8 cellular contexts compared by ENCODE assay signal in the genomic region with DNA sequence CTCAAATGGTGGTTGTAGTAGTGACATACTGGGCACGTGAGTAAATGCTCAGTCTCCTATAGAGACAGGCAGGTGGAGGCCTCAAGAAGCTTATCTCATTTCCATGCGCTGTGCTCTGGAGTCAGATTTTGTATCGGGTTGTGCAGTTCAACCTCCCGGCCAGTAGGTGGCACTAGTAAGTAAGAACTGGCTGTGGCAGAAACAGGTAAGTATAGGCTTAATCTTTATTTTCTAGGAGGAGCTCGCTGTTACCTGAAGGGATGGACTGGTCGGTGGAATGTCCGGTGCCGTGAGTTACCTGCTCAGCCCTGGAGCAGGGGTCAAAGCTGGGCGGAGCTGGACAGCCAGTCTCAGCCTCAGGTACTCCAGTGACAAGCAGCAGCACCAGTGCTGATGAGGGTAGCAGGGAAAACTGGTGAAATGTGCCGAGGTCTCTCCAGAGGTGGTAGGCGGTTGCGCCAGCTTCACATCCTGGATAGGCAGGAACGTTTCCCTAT.
DNase-seq lines count a peak whose midpoint lies in the region; ATAC-seq and TF ChIP-seq lines count a peak whose summit lies in the region.

No MANE protein-coding gene starts in this region.

- H3K9me2 ChIP-seq in neural cell (ENCODE audit: insufficient read depth, low read length), result no peaks in the 10 kb centered on the region

- H3K9me3 ChIP-seq in esophagus (ENCODE audit: control insufficient read depth in 2 of 2, insufficient read depth in 1 of 2, low read depth in 1 of 2, low read length in 1 of 2) (no peaks in the 10 kb centered on the region), neural cell (ENCODE audit: low read length) (no peaks in the 10 kb centered on the region)

- DNase-seq in AG08395 (ENCODE audit: low spot score), result peak; percentile 7
- DNase-seq in NCI-H2029 treated with DMSO at 0.1 percent for 48 hours (lab: John Stamatoyannopoulos, UW), result peak; percentile 20
- peak; percentile 29 for DNase-seq in activated CD4-positive, alpha-beta T cell treated with anti-CD3 and anti-CD28 coated beads, Interleukin-2, amount 50 U/mL, for 1 hour
- DNase-seq in globus pallidus (ENCODE audit: low spot score), result no peak

- H2AFZ ChIP-seq in neural cell (ENCODE audit: low read depth, low read length), result no peak overlapping the region

- H3K79me2 ChIP-seq in neural cell (replicated peaks; ENCODE audit: insufficient read depth, low read length), result no peaks in the 10 kb centered on the region

- H3K4me3 ChIP-seq in esophagus (ENCODE audit: low read depth in 1 of 2, low read length in 2 of 2) (peak overlapping the region; percentile 57 to 58), neural cell (ENCODE audit: low read length) (no peak overlapping the region)

- no peak overlapping the region for H3K9ac ChIP-seq in neural cell (ENCODE audit: low read length)

- H3K27me3 ChIP-seq in esophagus (ENCODE audit: control insufficient read depth in 1 of 2, insufficient read depth in 2 of 2, low read length in 2 of 2) (no peaks in the 10 kb centered on the region), neural cell (ENCODE audit: insufficient read depth, low read depth, low read length) (no peaks in the 10 kb centered on the region)

- no peaks in the 10 kb centered on the region for H3F3A ChIP-seq in neural cell (ENCODE audit: insufficient read depth, low read length, poor library complexity, severe bottlenecking)

- no peak overlapping the region for H3K27ac ChIP-seq in esophagus (ENCODE audit: low read depth in 2 of 2, low read length in 1 of 2)
- no peak overlapping the region for H3K27ac ChIP-seq in neural cell (ENCODE audit: low read length)

- 23 to 29% methylated on average over 13 of the region's 13 CpGs for WGBS in esophagus, 2 donors

- TF ChIP-seq CTCF in neural cell (IDR thresholded peaks at IDR 0.05; ENCODE audit: poor library complexity, severe bottlenecking), result peak; percentile 24

- no peak for TF ChIP-seq EP300 in neural cell (conservative IDR thresholded peaks at IDR 0.05; ENCODE audit: poor library complexity, severe bottlenecking)

- ATAC-seq in GM18517 (IDR thresholded peaks at IDR 0.05; ENCODE audit: unreplicated experiment) (peak; percentile 94), HG02970 (IDR thresholded peaks at IDR 0.05; ENCODE audit: low FRiP score, unreplicated experiment) (peak; percentile 89)

- H4K20me1 ChIP-seq in neural cell (ENCODE audit: insufficient read depth), result no peaks in the 10 kb centered on the region

- H3K4me1 ChIP-seq in esophagus (ENCODE audit: control insufficient read depth in 2 of 2, insufficient read depth in 2 of 2, low read length in 1 of 2), result no peaks in the 10 kb centered on the region

- H3K36me3 ChIP-seq in esophagus (ENCODE audit: control insufficient read depth in 2 of 2, insufficient read depth in 2 of 2, low read length in 1 of 2), result no peaks in the 10 kb centered on the region
- no peaks in the 10 kb centered on the region for H3K36me3 ChIP-seq in neural cell (ENCODE audit: insufficient read depth, low read length)

- H3K4me2 ChIP-seq in neural cell (ENCODE audit: low read length), result no peak overlapping the region

- peak; percentile 12 for TF ChIP-seq RAD21 in neural cell (conservative IDR thresholded peaks at IDR 0.05)

TF ChIP-seq in neural cell, 6 proteins besides CTCF, POLR2A, EP300 and RAD21:
- no peak for TF ChIP-seq TAF1 (IDR thresholded peaks at IDR 0.05; ENCODE audit: low read depth)
- TF ChIP-seq POLR2AphosphoS5 (IDR thresholded peaks at IDR 0.05), result no peak
- no peak for TF ChIP-seq MXI1 (conservative IDR thresholded peaks at IDR 0.05; ENCODE audit: poor library complexity, severe bottlenecking)
- no peak for TF ChIP-seq EZH2 (IDR thresholded peaks at IDR 0.05; ENCODE audit: borderline replicate concordance, insufficient read depth, low read length, poor library complexity, severe bottlenecking)
- TF ChIP-seq, protein P1, sequence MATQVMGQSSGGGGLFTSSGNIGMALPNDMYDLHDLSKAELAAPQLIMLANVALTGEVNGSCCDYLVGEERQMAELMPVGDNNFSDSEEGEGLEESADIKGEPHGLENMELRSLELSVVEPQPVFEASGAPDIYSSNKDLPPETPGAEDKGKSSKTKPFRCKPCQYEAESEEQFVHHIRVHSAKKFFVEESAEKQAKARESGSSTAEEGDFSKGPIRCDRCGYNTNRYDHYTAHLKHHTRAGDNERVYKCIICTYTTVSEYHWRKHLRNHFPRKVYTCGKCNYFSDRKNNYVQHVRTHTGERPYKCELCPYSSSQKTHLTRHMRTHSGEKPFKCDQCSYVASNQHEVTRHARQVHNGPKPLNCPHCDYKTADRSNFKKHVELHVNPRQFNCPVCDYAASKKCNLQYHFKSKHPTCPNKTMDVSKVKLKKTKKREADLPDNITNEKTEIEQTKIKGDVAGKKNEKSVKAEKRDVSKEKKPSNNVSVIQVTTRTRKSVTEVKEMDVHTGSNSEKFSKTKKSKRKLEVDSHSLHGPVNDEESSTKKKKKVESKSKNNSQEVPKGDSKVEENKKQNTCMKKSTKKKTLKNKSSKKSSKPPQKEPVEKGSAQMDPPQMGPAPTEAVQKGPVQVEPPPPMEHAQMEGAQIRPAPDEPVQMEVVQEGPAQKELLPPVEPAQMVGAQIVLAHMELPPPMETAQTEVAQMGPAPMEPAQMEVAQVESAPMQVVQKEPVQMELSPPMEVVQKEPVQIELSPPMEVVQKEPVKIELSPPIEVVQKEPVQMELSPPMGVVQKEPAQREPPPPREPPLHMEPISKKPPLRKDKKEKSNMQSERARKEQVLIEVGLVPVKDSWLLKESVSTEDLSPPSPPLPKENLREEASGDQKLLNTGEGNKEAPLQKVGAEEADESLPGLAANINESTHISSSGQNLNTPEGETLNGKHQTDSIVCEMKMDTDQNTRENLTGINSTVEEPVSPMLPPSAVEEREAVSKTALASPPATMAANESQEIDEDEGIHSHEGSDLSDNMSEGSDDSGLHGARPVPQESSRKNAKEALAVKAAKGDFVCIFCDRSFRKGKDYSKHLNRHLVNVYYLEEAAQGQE (IDR thresholded peaks at IDR 0.05; ENCODE audit: borderline replicate concordance), result no peak
- TF ChIP-seq SMC3 (conservative IDR thresholded peaks at IDR 0.05; ENCODE audit: poor library complexity), result no peak
